Comparison of ENCODE assay signal across 1 cellular context in the genomic region with DNA sequence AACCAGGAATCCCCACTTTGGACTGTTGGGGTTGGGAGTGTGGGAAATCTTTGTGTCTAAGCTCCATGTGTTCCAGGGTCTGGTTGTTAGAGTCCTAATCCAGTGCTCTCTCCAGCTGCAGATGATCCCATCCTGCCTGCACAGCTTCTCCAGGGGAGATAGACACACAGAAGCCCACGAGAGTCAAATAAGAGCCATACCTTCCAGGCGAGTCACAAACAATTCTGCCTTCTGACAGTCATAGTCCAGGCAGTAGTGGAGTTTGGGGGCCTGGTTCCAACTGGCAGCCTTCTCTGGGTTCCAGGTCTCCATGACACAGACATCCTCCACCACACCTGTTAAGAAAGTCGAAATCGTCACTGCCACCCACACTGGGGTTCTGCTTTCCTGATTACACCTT.
TF ChIP-seq lines count a peak whose summit lies in the region.

No MANE protein-coding gene starts in this region.

TF ChIP-seq in K562, 482 proteins besides CTCF, POLR2A, EP300 and RAD21:
- TF ChIP-seq, protein P1, sequence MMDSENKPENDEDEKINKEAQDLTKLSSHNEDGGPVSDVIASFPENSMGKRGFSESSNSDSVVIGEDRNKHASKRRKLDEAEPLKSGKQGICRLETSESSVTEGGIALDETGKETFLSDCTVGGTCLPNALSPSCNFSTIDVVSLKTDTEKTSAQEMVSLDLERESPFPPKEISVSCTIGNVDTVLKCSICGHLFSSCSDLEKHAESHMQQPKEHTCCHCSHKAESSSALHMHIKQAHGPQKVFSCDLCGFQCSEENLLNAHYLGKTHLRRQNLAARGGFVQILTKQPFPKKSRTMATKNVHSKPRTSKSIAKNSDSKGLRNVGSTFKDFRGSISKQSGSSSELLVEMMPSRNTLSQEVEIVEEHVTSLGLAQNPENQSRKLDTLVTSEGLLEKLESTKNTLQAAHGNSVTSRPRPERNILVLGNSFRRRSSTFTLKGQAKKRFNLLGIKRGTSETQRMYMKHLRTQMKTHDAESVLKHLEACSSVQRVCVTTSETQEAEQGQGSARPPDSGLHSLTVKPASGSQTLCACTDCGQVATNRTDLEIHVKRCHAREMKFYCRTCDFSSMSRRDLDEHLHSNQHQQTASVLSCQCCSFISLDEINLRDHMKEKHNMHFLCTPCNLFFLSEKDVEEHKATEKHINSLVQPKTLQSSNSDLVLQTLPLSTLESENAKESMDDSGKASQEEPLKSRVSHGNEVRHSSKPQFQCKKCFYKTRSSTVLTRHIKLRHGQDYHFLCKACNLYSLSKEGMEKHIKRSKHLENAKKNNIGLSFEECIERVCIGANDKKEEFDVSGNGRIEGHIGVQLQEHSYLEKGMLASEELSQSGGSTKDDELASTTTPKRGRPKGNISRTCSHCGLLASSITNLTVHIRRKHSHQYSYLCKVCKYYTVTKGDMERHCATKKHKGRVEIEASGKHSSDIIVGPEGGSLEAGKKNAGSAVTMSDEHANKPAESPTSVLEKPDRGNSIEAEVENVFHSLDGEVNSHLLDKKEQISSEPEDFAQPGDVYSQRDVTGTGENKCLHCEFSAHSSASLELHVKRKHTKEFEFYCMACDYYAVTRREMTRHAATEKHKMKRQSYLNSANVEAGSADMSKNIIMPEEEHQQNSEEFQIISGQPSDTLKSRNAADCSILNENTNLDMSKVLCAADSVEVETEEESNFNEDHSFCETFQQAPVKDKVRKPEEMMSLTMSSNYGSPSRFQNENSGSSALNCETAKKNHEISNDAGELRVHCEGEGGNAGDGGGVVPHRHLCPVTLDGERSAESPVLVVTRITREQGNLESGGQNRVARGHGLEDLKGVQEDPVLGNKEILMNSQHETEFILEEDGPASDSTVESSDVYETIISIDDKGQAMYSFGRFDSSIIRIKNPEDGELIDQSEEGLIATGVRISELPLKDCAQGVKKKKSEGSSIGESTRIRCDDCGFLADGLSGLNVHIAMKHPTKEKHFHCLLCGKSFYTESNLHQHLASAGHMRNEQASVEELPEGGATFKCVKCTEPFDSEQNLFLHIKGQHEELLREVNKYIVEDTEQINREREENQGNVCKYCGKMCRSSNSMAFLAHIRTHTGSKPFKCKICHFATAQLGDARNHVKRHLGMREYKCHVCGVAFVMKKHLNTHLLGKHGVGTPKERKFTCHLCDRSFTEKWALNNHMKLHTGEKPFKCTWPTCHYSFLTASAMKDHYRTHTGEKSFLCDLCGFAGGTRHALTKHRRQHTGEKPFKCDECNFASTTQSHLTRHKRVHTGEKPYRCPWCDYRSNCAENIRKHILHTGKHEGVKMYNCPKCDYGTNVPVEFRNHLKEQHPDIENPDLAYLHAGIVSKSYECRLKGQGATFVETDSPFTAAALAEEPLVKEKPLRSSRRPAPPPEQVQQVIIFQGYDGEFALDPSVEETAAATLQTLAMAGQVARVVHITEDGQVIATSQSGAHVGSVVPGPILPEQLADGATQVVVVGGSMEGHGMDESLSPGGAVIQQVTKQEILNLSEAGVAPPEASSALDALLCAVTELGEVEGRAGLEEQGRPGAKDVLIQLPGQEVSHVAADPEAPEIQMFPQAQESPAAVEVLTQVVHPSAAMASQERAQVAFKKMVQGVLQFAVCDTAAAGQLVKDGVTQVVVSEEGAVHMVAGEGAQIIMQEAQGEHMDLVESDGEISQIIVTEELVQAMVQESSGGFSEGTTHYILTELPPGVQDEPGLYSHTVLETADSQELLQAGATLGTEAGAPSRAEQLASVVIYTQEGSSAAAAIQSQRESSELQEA (IDR thresholded peaks at IDR 0.05; ENCODE audit: low read depth), result no peak
- TF ChIP-seq WHSC1 (IDR thresholded peaks at IDR 0.05; ENCODE audit: low read length), result no peak
- TF ChIP-seq, protein P2, sequence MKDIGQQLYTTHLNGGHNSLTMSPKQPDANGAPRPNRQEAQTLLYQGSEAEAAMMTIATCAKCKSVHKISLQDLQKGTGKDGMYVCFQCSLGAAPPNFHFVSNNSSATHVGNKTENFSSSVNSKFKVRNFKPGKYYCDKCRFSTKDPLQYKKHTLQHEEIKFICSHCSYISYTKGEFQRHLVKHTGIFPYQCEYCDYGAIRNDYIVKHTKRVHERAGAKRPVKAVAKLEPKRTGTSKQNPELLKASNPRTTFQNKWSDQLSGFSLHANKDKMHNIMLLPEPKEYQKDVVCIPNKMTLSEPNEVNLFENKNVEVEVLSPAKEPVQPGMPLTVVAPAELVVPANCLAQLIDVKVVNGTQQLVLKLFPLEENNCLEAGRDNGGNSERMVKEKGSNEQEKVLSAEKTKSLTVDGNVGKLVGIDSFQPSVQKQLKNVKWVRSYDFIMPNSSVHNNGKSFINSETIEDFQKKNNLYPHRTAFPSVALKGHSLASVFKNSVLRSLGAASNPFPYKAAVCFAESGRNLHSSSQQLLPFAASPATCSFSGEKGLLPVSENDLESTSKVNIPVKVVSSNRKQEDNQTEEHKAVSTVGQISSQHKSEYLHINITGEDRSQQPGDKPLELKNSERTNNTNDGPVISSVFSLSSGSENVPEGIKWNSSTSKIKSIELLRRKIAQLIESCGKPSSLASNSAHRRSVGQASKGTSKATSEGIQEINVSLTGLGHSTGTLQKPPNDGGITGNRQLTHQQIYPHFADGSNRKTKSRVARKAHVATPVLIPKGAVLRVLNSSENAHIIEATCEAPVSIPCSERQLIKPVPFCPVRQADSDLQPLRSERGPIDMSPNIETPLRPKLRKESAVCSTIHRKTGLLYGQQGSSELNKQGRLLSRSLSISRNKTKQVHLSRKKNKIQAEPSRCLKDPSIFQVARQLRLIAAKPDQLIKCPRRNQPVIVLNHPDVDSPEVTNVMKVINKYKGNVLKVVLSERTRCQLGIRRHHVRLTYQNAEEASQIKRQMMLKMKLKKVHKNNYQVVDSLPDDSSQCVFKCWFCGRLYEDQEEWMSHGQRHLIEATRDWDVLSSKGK (CRISPR knock-in tag; IDR thresholded peaks at IDR 0.05), result no peak
- TF ChIP-seq MXI1 (IDR thresholded peaks at IDR 0.05; ENCODE audit: low read depth, low read length), result no peak
- no peak for TF ChIP-seq CHD4 (IDR thresholded peaks at IDR 0.05; ENCODE audit: insufficient read depth, insufficient replicate concordance, low read depth, low read length, poor library complexity, severe bottlenecking)
- TF ChIP-seq ZNF12 (CRISPR knock-in tag; IDR thresholded peaks at IDR 0.05), result no peak
- no peak for TF ChIP-seq MECOM (CRISPR knock-in tag; IDR thresholded peaks at IDR 0.05)
- TF ChIP-seq LCOR (CRISPR knock-in tag; IDR thresholded peaks at IDR 0.05), result no peak
- TF ChIP-seq ZNF780A (CRISPR knock-in tag; IDR thresholded peaks at IDR 0.05), result no peak
- TF ChIP-seq ZNF184 (CRISPR knock-in tag; IDR thresholded peaks at IDR 0.05), result no peak
- TF ChIP-seq ZNF436 (CRISPR knock-in tag; IDR thresholded peaks at IDR 0.05), result no peak
- no peak for TF ChIP-seq U2AF2 (optimal IDR thresholded peaks at IDR 0.05; ENCODE audit: low read depth, low read length)
- no peak for TF ChIP-seq NFE2 (IDR thresholded peaks at IDR 0.05; ENCODE audit: low read depth)
- TF ChIP-seq NUFIP1 (IDR thresholded peaks at IDR 0.05; ENCODE audit: partially characterized antibody), result no peak
- TF ChIP-seq ZNF143 (CRISPR knock-in tag; IDR thresholded peaks at IDR 0.05), result no peak
- TF ChIP-seq, protein P3, sequence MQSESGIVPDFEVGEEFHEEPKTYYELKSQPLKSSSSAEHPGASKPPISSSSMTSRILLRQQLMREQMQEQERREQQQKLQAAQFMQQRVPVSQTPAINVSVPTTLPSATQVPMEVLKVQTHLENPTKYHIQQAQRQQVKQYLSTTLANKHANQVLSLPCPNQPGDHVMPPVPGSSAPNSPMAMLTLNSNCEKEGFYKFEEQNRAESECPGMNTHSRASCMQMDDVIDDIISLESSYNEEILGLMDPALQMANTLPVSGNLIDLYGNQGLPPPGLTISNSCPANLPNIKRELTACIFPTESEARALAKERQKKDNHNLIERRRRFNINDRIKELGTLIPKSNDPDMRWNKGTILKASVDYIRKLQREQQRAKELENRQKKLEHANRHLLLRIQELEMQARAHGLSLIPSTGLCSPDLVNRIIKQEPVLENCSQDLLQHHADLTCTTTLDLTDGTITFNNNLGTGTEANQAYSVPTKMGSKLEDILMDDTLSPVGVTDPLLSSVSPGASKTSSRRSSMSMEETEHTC (IDR thresholded peaks at IDR 0.05), result no peak
- no peak for TF ChIP-seq SNRNP70 (optimal IDR thresholded peaks at IDR 0.05; ENCODE audit: low read depth, low read length)
